Comparison of ENCODE assay signal across 19 cellular contexts in genomic region chr12:121814429-121815119, GRCh38. TPM values are rescaled to one million over a fixed set of nuclear protein-coding genes. Genes with fewer than 3 reads are reported as not detected.
"Had no signal": no experiment of that assay in that cellular context is flagged by ENCODE, and none has a peak within 500 bp of the region (broad histone marks: within the 10 kb centered on the region; RNA-seq: fewer than 3 reads in every experiment).

No MANE protein-coding gene starts in this region.

- ATAC-seq: activated T-cell treated with anti-CD3 and anti-CD28 coated beads, Interleukin-2, amount 50 U/mL, for 4 hours; mucosa of descending colon had no signal

- H3K27me3 ChIP-seq: ascending aorta, transverse colon, vagina had no signal

- H3K9me3 ChIP-seq: ascending aorta, left ventricle myocardium inferior, mucosa of descending colon, transverse colon, vagina had no signal

- DNase-seq: activated CD4-positive, alpha-beta T cell treated with anti-CD3 and anti-CD28 coated beads for 48 hours; activated CD4-positive, CD25-positive, alpha-beta regulatory T cell; activated CD8-positive, alpha-beta memory T cell treated with anti-CD3 and anti-CD28 coated beads, Interleukin-2, amount 50 U/mL, for 4 hours; activated naive CD4-positive, alpha-beta T cell treated with anti-CD3 and anti-CD28 coated beads, Interleukin-2, amount 50 U/mL, for 16 hours; activated T-cell treated with anti-CD3 and anti-CD28 coated beads, Interleukin-2, amount 50 U/mL, for 4 hours; cortex of kidney; head of caudate nucleus; left ventricle myocardium inferior; naive B cell; stimulated activated CD4-positive, alpha-beta T cell treated with anti-CD3 and anti-CD28 coated beads, Interleukin-2, amount 100 ng/mL, for 24 hours; transverse colon had no signal

- H3K9me3 Mint-ChIP-seq: activated T-cell treated with anti-CD3 and anti-CD28 coated beads, Interleukin-2, amount 50 U/mL, for 4 hours; memory B cell; naive B cell; neural crest cell; stimulated activated naive CD8-positive, alpha-beta T cell treated with anti-CD3 and anti-CD28 coated beads, Interleukin-15, Interleukin-2, amounts not matched to agents 100 ng/mL and 50 ng/mL, for 24 hours had no signal

- H3K27ac ChIP-seq: ascending aorta, left ventricle myocardium inferior, transverse colon, vagina had no signal

- H3K27me3 Mint-ChIP-seq: memory B cell; naive B cell; stimulated activated naive CD8-positive, alpha-beta T cell treated with anti-CD3 and anti-CD28 coated beads, Interleukin-15, Interleukin-2, amounts not matched to agents 100 ng/mL and 50 ng/mL, for 24 hours had no signal

- FAIRE-seq: frontal cortex had no signal

- H3K4me3 Mint-ChIP-seq: memory B cell had no signal

- H3K4me3 ChIP-seq: ascending aorta, left ventricle myocardium inferior, mucosa of descending colon, transverse colon, vagina had no signal

- H3K27ac Mint-ChIP-seq: memory B cell; stimulated activated naive CD8-positive, alpha-beta T cell treated with anti-CD3 and anti-CD28 coated beads, Interleukin-15, Interleukin-2, amounts not matched to agents 100 ng/mL and 50 ng/mL, for 24 hours had no signal

RNA-seq across cellular contexts. Expression of gene HPD, which starts 44.1 kb away (rescaled TPM):
- total RNA-seq: frontal cortex, osteocyte, vagina had no signal
